Comparison of ENCODE assay signal across 1 cellular context in genomic region chr11:47152953-47153950, GRCh38.
TF ChIP-seq lines count a peak whose summit lies in the region.

No MANE protein-coding gene starts in this region.

TF ChIP-seq in HepG2, 621 proteins besides CTCF, POLR2A, EP300 and RAD21 (continued from another document and continues in another):
- TF ChIP-seq, protein P1, sequence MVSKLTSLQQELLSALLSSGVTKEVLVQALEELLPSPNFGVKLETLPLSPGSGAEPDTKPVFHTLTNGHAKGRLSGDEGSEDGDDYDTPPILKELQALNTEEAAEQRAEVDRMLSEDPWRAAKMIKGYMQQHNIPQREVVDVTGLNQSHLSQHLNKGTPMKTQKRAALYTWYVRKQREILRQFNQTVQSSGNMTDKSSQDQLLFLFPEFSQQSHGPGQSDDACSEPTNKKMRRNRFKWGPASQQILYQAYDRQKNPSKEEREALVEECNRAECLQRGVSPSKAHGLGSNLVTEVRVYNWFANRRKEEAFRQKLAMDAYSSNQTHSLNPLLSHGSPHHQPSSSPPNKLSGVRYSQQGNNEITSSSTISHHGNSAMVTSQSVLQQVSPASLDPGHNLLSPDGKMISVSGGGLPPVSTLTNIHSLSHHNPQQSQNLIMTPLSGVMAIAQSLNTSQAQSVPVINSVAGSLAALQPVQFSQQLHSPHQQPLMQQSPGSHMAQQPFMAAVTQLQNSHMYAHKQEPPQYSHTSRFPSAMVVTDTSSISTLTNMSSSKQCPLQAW (CRISPR knock-in tag; IDR thresholded peaks at IDR 0.05) = no peak
- TF ChIP-seq ELF3 (CRISPR knock-in tag; IDR thresholded peaks at IDR 0.05) = peak; percentile 63
- peak; percentile 42; the same call in 1 of the 2 replicates for TF ChIP-seq KDM2A (CRISPR knock-in tag; IDR thresholded peaks at IDR 0.05; ENCODE audit: borderline replicate concordance, low read depth)
- TF ChIP-seq KDM4B (CRISPR knock-in tag; IDR thresholded peaks at IDR 0.05) = no peak
- no peak for TF ChIP-seq NKX3-1 (CRISPR knock-in tag; IDR thresholded peaks at IDR 0.05)
- TF ChIP-seq FOXM1 (CRISPR knock-in tag; IDR thresholded peaks at IDR 0.05) = no peak
- TF ChIP-seq ELF1 (CRISPR knock-in tag; IDR thresholded peaks at IDR 0.05) = no peak
- TF ChIP-seq CBFB (CRISPR knock-in tag; IDR thresholded peaks at IDR 0.05) = no peak
- TF ChIP-seq ARHGAP35 (CRISPR knock-in tag; IDR thresholded peaks at IDR 0.05; ENCODE audit: borderline replicate concordance) = no peak
- TF ChIP-seq BRF2 (CRISPR knock-in tag; IDR thresholded peaks at IDR 0.05) = no peak
- TF ChIP-seq CC2D1A (CRISPR knock-in tag; IDR thresholded peaks at IDR 0.05) = no peak
- no peak for TF ChIP-seq CAMTA2 (CRISPR knock-in tag; IDR thresholded peaks at IDR 0.05; ENCODE audit: borderline replicate concordance)
- TF ChIP-seq BHLHE40 (IDR thresholded peaks at IDR 0.05; ENCODE audit: low read length) = no peak
- TF ChIP-seq FOXO4 (CRISPR knock-in tag; conservative IDR thresholded peaks at IDR 0.05) = no peak
- TF ChIP-seq, protein P2, sequence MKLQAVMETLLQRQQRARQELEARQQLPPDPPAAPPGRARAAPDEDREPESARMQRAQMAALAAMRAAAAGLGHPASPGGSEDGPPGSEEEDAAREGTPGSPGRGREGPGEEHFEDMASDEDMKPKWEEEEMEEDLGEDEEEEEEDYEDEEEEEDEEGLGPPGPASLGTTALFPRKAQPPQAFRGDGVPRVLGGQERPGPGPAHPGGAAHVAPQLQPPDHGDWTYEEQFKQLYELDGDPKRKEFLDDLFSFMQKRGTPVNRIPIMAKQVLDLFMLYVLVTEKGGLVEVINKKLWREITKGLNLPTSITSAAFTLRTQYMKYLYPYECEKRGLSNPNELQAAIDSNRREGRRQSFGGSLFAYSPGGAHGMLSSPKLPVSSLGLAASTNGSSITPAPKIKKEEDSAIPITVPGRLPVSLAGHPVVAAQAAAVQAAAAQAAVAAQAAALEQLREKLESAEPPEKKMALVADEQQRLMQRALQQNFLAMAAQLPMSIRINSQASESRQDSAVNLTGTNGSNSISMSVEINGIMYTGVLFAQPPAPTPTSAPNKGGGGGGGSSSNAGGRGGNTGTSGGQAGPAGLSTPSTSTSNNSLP (IDR thresholded peaks at IDR 0.05; ENCODE audit: low read depth, low read length) = no peak
- TF ChIP-seq BRD4 (CRISPR knock-in tag; IDR thresholded peaks at IDR 0.05) = no peak
- no peak for TF ChIP-seq SP1 (IDR thresholded peaks at IDR 0.05)
- TF ChIP-seq SP1 (CRISPR knock-in tag; IDR thresholded peaks at IDR 0.05) = no peak
- TF ChIP-seq MEIS2 (CRISPR knock-in tag; IDR thresholded peaks at IDR 0.05) = 0 out of 2 replicates have a peak, but pooled peaks have one; percentile 26
- no peak for TF ChIP-seq CHCHD3 (CRISPR knock-in tag; IDR thresholded peaks at IDR 0.05)
- no peak for TF ChIP-seq SETDB1 (CRISPR knock-in tag; IDR thresholded peaks at IDR 0.05; ENCODE audit: borderline replicate concordance)
- TF ChIP-seq PBX2 (CRISPR knock-in tag; IDR thresholded peaks at IDR 0.05) = no peak
- TF ChIP-seq ZNF296 (CRISPR knock-in tag; conservative IDR thresholded peaks at IDR 0.05) = no peak
- TF ChIP-seq NR2F6 (IDR thresholded peaks at IDR 0.05) = 0 out of 2 replicates have a peak, but pooled peaks have one; percentile 38
- peak; percentile 52; the same call in 1 of the 2 replicates for TF ChIP-seq NR2F6 (CRISPR knock-in tag; IDR thresholded peaks at IDR 0.05)
- no peak for TF ChIP-seq IKZF1 (IDR thresholded peaks at IDR 0.05)
- TF ChIP-seq ZNF326 (CRISPR knock-in tag; IDR thresholded peaks at IDR 0.05; ENCODE audit: borderline replicate concordance) = no peak
- TF ChIP-seq GATAD1 (CRISPR knock-in tag; IDR thresholded peaks at IDR 0.05) = no peak
- no peak for TF ChIP-seq ZNF614 (CRISPR knock-in tag; IDR thresholded peaks at IDR 0.05; ENCODE audit: borderline replicate concordance)
- TF ChIP-seq ZNF746 (CRISPR knock-in tag; IDR thresholded peaks at IDR 0.05) = no peak
- TF ChIP-seq, protein P3, sequence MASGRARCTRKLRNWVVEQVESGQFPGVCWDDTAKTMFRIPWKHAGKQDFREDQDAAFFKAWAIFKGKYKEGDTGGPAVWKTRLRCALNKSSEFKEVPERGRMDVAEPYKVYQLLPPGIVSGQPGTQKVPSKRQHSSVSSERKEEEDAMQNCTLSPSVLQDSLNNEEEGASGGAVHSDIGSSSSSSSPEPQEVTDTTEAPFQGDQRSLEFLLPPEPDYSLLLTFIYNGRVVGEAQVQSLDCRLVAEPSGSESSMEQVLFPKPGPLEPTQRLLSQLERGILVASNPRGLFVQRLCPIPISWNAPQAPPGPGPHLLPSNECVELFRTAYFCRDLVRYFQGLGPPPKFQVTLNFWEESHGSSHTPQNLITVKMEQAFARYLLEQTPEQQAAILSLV (CRISPR knock-in tag; IDR thresholded peaks at IDR 0.05; ENCODE audit: borderline replicate concordance) = no peak
- no peak for TF ChIP-seq ISL2 (CRISPR knock-in tag; IDR thresholded peaks at IDR 0.05)
- no peak for TF ChIP-seq ZNF30 (CRISPR knock-in tag; IDR thresholded peaks at IDR 0.05)
- TF ChIP-seq XBP1 (CRISPR knock-in tag; IDR thresholded peaks at IDR 0.05) = no peak
- TF ChIP-seq FOXK1 (CRISPR knock-in tag; IDR thresholded peaks at IDR 0.05; ENCODE audit: borderline replicate concordance, low read depth) = no peak
- TF ChIP-seq, protein P4, sequence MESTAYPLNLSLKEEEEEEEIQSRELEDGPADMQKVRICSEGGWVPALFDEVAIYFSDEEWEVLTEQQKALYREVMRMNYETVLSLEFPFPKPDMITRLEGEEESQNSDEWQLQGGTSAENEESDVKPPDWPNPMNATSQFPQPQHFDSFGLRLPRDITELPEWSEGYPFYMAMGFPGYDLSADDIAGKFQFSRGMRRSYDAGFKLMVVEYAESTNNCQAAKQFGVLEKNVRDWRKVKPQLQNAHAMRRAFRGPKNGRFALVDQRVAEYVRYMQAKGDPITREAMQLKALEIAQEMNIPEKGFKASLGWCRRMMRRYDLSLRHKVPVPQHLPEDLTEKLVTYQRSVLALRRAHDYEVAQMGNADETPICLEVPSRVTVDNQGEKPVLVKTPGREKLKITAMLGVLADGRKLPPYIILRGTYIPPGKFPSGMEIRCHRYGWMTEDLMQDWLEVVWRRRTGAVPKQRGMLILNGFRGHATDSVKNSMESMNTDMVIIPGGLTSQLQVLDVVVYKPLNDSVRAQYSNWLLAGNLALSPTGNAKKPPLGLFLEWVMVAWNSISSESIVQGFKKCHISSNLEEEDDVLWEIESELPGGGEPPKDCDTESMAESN (CRISPR knock-in tag; conservative IDR thresholded peaks at IDR 0.05) = no peak
- TF ChIP-seq ZNF44 (CRISPR knock-in tag; IDR thresholded peaks at IDR 0.05) = no peak
- 0 out of 2 replicates have a peak, but pooled peaks have one; percentile 25 for TF ChIP-seq FOXA3 (CRISPR knock-in tag; IDR thresholded peaks at IDR 0.05)
- TF ChIP-seq DMAP1 (CRISPR knock-in tag; IDR thresholded peaks at IDR 0.05) = no peak
- TF ChIP-seq, protein P5, sequence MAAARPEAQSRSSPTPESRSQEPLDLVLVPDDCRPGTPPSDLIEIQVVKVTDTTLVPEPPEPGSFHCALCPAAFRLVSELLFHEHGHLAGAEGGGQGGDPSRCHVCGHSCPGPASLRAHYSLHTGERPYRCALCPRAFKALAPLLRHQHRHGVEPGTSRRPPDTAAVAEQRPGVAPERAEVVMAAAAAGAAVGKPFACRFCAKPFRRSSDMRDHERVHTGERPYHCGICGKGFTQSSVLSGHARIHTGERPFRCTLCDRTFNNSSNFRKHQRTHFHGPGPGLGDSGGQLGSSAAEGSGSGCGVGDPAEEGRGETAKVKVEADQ (CRISPR knock-in tag; IDR thresholded peaks at IDR 0.05; ENCODE audit: borderline replicate concordance) = no peak
- peak; percentile 31; the same call in 1 of the 2 replicates for TF ChIP-seq TFDP2 (CRISPR knock-in tag; IDR thresholded peaks at IDR 0.05)
- no peak for TF ChIP-seq ZNF441 (CRISPR knock-in tag; IDR thresholded peaks at IDR 0.05; ENCODE audit: borderline replicate concordance)
- no peak for TF ChIP-seq ZEB1 (IDR thresholded peaks at IDR 0.05; ENCODE audit: insufficient replicate concordance, low read depth)
- TF ChIP-seq ZNF773 (CRISPR knock-in tag; IDR thresholded peaks at IDR 0.05; ENCODE audit: borderline replicate concordance) = no peak
- no peak for TF ChIP-seq ZNF839 (CRISPR knock-in tag; IDR thresholded peaks at IDR 0.05; ENCODE audit: borderline replicate concordance)
- TF ChIP-seq ZFX (CRISPR knock-in tag; IDR thresholded peaks at IDR 0.05; ENCODE audit: low read depth) = peak; percentile 22; the same call in 1 of the 2 replicates
- TF ChIP-seq ZNF619 (CRISPR knock-in tag; IDR thresholded peaks at IDR 0.05) = no peak
- no peak for TF ChIP-seq POLR2AphosphoS5 (IDR thresholded peaks at IDR 0.05; ENCODE audit: low read depth, low read length)
- no peak for TF ChIP-seq ZMAT5 (CRISPR knock-in tag; IDR thresholded peaks at IDR 0.05; ENCODE audit: borderline replicate concordance, low read depth)
- no peak for TF ChIP-seq KDM5B (CRISPR knock-in tag; IDR thresholded peaks at IDR 0.05; ENCODE audit: borderline replicate concordance)
- TF ChIP-seq ZSCAN31 (CRISPR knock-in tag; IDR thresholded peaks at IDR 0.05; ENCODE audit: low read depth) = no peak
- no peak for TF ChIP-seq ZBTB21 (CRISPR knock-in tag; IDR thresholded peaks at IDR 0.05)
- TF ChIP-seq YY1 (IDR thresholded peaks at IDR 0.05; ENCODE audit: insufficient read depth, insufficient replicate concordance, low read depth, low read length) = peak; percentile 53
- TF ChIP-seq, protein P6, sequence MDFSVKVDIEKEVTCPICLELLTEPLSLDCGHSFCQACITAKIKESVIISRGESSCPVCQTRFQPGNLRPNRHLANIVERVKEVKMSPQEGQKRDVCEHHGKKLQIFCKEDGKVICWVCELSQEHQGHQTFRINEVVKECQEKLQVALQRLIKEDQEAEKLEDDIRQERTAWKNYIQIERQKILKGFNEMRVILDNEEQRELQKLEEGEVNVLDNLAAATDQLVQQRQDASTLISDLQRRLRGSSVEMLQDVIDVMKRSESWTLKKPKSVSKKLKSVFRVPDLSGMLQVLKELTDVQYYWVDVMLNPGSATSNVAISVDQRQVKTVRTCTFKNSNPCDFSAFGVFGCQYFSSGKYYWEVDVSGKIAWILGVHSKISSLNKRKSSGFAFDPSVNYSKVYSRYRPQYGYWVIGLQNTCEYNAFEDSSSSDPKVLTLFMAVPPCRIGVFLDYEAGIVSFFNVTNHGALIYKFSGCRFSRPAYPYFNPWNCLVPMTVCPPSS (IDR thresholded peaks at IDR 0.05) = no peak
- TF ChIP-seq BORCS8-MEF2B (CRISPR knock-in tag; IDR thresholded peaks at IDR 0.05) = no peak; the same call in 1 of the 2 replicates
- TF ChIP-seq ZNF512 (CRISPR knock-in tag; IDR thresholded peaks at IDR 0.05) = no peak
